ENCODE assay signal across 8 cellular contexts in the genomic region with DNA sequence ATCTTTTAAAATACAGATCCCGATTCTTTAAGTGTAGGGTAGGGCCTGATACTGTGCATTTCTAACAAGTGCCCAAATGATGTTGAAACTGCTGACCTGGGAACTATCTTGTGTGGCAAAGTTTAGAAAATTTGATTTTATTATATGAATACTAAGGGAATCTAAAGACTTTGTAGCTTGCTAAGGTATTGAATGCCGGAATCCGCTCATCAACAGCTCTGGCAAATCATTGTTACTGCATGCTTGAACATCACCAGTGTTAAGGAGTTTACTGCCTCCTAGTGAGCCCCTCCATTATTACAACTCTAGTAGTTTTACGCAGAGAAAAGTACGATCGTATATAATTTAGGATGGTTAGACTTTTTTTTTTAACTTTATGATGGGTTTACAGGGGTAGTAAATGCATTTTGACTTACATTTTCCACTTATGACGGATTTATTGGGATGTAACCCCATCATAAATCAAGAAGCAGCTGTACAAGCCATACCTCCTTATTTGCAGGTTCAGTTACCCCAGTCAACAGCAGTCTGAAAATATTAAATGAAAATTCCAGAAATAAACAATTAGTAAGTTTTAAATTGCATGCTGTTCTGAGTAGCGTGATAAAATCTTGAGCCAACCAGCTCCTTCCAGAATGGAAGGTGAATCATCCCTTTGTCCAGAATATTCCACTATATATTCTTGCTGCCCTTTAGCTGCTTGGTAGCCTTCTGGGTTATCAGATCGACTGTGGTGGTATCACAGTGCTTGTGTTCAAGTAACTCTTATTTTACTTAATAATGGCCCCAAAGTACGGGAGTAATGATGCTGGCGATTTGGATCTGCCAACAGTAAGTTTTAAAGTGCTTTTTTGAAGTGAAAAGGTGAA. TPM values are rescaled to one million over a fixed set of nuclear protein-coding genes. Genes with fewer than 3 reads are reported as not detected.
DNase-seq lines count a peak whose midpoint lies in the region; ATAC-seq and TF ChIP-seq lines count a peak whose summit lies in the region.

No MANE protein-coding gene starts in this region.

- TF ChIP-seq CTCF in A673 (conservative IDR thresholded peaks at IDR 0.05; ENCODE audit: low read depth, low read length), result peak; percentile 80
- TF ChIP-seq CTCF in GM12875 (IDR thresholded peaks at IDR 0.05; ENCODE audit: borderline replicate concordance, insufficient read depth, low read depth, low read length), result peak; percentile 59; the same call in 1 of the 2 replicates
- peak; percentile 59 for TF ChIP-seq CTCF in NB4 (IDR thresholded peaks at IDR 0.05; ENCODE audit: low read depth, low read length)
- TF ChIP-seq CTCF in MCF 10A (IDR thresholded peaks at IDR 0.05; ENCODE audit: unreplicated experiment), result peak; percentile 66

- H3K27me3 Mint-ChIP-seq in MCF 10A (ENCODE audit: insufficient read depth, unreplicated experiment), result no peaks in the 10 kb centered on the region

- peaks cover 6% of the 10 kb centered on the region for H3K4me1 ChIP-seq in A673 (ENCODE audit: insufficient read depth, low read length, poor library complexity, severe bottlenecking)
- H3K4me1 ChIP-seq in SJCRH30, result 0 out of 2 replicates have a peak, but pooled peaks cover 7% of the 10 kb centered on the region
- H3K4me1 ChIP-seq in iPS-18a (ENCODE audit: control insufficient read depth, low read depth, low read length), result peaks cover 3% of the 10 kb centered on the region
- peaks cover 15 to 23% (median 17%) of the 10 kb centered on the region in 3 donors for H3K4me1 ChIP-seq in skeletal muscle tissue (ENCODE audit: control insufficient read depth in 3 of 3, insufficient read depth in 3 of 3, low read length in 3 of 3)

- no peaks in the 10 kb centered on the region for H3K9me3 Mint-ChIP-seq in MCF 10A (ENCODE audit: unreplicated experiment)

- BruUV-seq in A673 (replicated peaks; lab: Mats Ljungman, UMichigan) (no TSS peak), MCF 10A (replicated peaks; lab: Mats Ljungman, UMichigan) (no TSS peak)

- H3K4me3 ChIP-seq in A673 (ENCODE audit: low read depth, low read length, poor library complexity, severe bottlenecking) (peak overlapping the region; percentile 70), GM12875 (ENCODE audit: low read depth, low read length) (peak overlapping the region; percentile 90), NB4 (ENCODE audit: low read depth, low read length) (peak overlapping the region; percentile 71), SJCRH30 (peak overlapping the region; percentile 83), iPS-18a (ENCODE audit: low read length) (peak overlapping the region; percentile 90), skeletal muscle tissue (ENCODE audit: low read length in 3 of 3) (peak overlapping the region; percentile 96 to 98 (median 97))

- H3K9me3 ChIP-seq in A673 (ENCODE audit: low read depth, low read length, poor library complexity, severe bottlenecking), result peaks cover 3% of the 10 kb centered on the region
- H3K9me3 ChIP-seq in SJCRH30 (replicated peaks), result no peaks in the 10 kb centered on the region
- no peaks in the 10 kb centered on the region for H3K9me3 ChIP-seq in iPS-18a (ENCODE audit: control insufficient read depth, low read depth, low read length)
- H3K9me3 ChIP-seq in skeletal muscle tissue (ENCODE audit: control insufficient read depth in 3 of 3, low read length in 3 of 3), result no peaks in the 10 kb centered on the region

- intact Hi-C loops in A673 (cut with micrococcal nuclease; ENCODE audit: unreplicated experiment) (no loop called here), MCF 10A (cut with micrococcal nuclease) (no loop called here)

- H3K9ac ChIP-seq in iPS-18a (ENCODE audit: low read length) (peak overlapping the region; percentile 94), skeletal muscle tissue (ENCODE audit: low read depth in 1 of 3, low read length in 3 of 3) (peak overlapping the region; percentile 83 to 95 (median 89))

- peaks cover 21% of the 10 kb centered on the region for H3K4me1 Mint-ChIP-seq in MCF 10A (ENCODE audit: insufficient read depth, unreplicated experiment)

- CTCF ChIA-PET in A673 (lab: Charles Lee) (interaction anchor here (0.8 kb wide), 1 partner anchor 38 kb away, joined by 3 read pairs; no protein-coding TSS in a partner anchor), MCF 10A (lab: Yijun Ruan, JAX) (interaction anchor here (0.5 to 1.7 kb wide), 28 partner anchors 9 to 1250 kb away, joined by 3 to 9 read pairs (median 3); no protein-coding TSS in a partner anchor)

- H3K27ac ChIP-seq in A673 (ENCODE audit: low read depth, low read length, poor library complexity, severe bottlenecking) (peak overlapping the region; percentile 90), SJCRH30 (peak overlapping the region; percentile 86), iPS-18a (ENCODE audit: low read length) (peak overlapping the region; percentile 80), skeletal muscle tissue (ENCODE audit: low read depth, low read length) (peak overlapping the region; percentile 80)

- peaks cover 28% of the 10 kb centered on the region for H3K36me3 ChIP-seq in A673 (ENCODE audit: insufficient read depth, low read length, poor library complexity, severe bottlenecking)
- H3K36me3 ChIP-seq in SJCRH30, result peaks cover 30% of the 10 kb centered on the region
- peaks cover 6% of the 10 kb centered on the region for H3K36me3 ChIP-seq in iPS-18a (ENCODE audit: control insufficient read depth, low read depth, low read length)
- peaks cover 7 to 14% (median 8%) of the 10 kb centered on the region in 3 donors for H3K36me3 ChIP-seq in skeletal muscle tissue (ENCODE audit: control insufficient read depth in 3 of 3, insufficient read depth in 3 of 3, low read length in 3 of 3)

- peaks cover 19% of the 10 kb centered on the region for H3K36me3 Mint-ChIP-seq in MCF 10A (ENCODE audit: insufficient read depth, unreplicated experiment)

- POLR2A ChIA-PET in A673 (lab: Charles Lee; ENCODE audit: low non-redundant PET) (no interaction called here), MCF 10A (lab: Yijun Ruan, JAX) (interaction anchor here (0.6 to 1.5 kb wide), 10 partner anchors 10 to 535 kb away, joined by 3 to 6 read pairs (median 4); no protein-coding TSS in a partner anchor)

- TF ChIP-seq POLR2A in NB4 (IDR thresholded peaks at IDR 0.05; ENCODE audit: extremely low read depth, insufficient read length), result no peak

- peak overlapping the region; percentile 81 for H3K4me3 Mint-ChIP-seq in MCF 10A (ENCODE audit: unreplicated experiment)

- ATAC-seq in HG02798 (IDR thresholded peaks at IDR 0.05; ENCODE audit: poor library complexity, unreplicated experiment), result peak; percentile 54

- DNase-seq in A673 (ENCODE audit: low spot score) (peak; percentile 85), NB4 (ENCODE audit: low read depth) (peak; percentile 81), SJCRH30 (peak; percentile 57 to 84), MCF 10A (ENCODE audit: unreplicated experiment) (peak; percentile 77)

- peak overlapping the region; percentile 91 for H3K27ac Mint-ChIP-seq in MCF 10A (ENCODE audit: low read depth, unreplicated experiment)

- H3K27me3 ChIP-seq in A673 (replicated peaks; ENCODE audit: insufficient read depth, low read depth, low read length, poor library complexity) (no peaks in the 10 kb centered on the region), SJCRH30 (no peaks in the 10 kb centered on the region), iPS-18a (ENCODE audit: control insufficient read depth, insufficient read depth, low read length) (no peaks in the 10 kb centered on the region), skeletal muscle tissue (ENCODE audit: control insufficient read depth in 3 of 3, insufficient read depth in 3 of 3, low read length in 3 of 3) (no peaks in the 10 kb centered on the region)

RNA-seq across cellular contexts. Expression of a gene that starts 0.9 kb away (rescaled TPM):
- total RNA-seq in A673 (2021), result 29.7 and 33.9 TPM in 2 replicates
- 24.9 and 28.9 TPM in 2 replicates for total RNA-seq in SJCRH30 (2014; rRNA removed; shearing (Covaris generic))
- total RNA-seq in MCF 10A (2022), result 22.6 and 24.4 TPM in 2 replicates
- total RNA-seq in skeletal muscle tissue, result 7.3 TPM

RNA-seq across cellular contexts. Expression of a gene that starts 1.0 kb away (rescaled TPM):
- total RNA-seq in A673 (2021) (45.6 and 46.3 TPM in 2 replicates), MCF 10A (2022) (5.8 and 7.7 TPM in 2 replicates), skeletal muscle tissue (21.4 TPM)
- total RNA-seq in SJCRH30 (2014; rRNA removed; shearing (Covaris generic)), result 36.1 and 39.0 TPM in 2 replicates

Comparison
In these comparisons a context has a peak if more than half of its experiments do, and no peak if none do; other contexts are left out.
1. Peak in every context shown above with its lines: DNase-seq, ATAC-seq, H3K4me3 ChIP-seq and H3K27ac ChIP-seq.